In the genomic region with DNA sequence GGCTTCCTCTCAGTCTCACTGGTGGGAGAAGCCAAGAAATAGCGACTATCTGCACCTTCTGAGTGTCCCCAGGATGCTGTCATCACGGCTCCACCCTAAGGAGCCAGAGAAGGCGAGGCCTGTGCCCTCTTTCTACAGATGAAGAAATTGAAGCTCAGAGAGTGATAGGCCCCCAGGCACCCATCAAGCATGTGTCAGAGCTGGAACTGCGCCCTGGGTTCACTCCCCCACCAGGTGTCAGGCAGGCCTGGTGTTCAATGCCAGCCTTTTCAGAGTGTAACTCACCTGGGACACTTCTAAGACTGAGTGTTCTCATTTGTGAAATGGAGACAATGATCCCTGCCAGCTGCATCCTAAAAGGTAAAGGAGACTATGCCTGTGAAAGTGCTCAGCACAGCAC, we compare ENCODE assay signal across 21 cellular contexts.
DNase-seq lines count a peak whose midpoint lies in the region; ATAC-seq and TF ChIP-seq lines count a peak whose summit lies in the region.
"Had no signal": no experiment of that assay in that cellular context is flagged by ENCODE, and none has a peak within 500 bp of the region (broad histone marks: within the 10 kb centered on the region; RNA-seq: fewer than 3 reads in every experiment).

No MANE protein-coding gene starts in this region.

- peaks cover 9% of the 10 kb centered on the region for H3K9me3 Mint-ChIP-seq in GM23338
- H3K9me3 Mint-ChIP-seq: CD8-positive, alpha-beta memory T cell had no signal

- 0 out of 2 replicates have a peak, but pooled peaks cover 3% of the 10 kb centered on the region for H3K4me1 ChIP-seq in GM23338 (ENCODE audit: insufficient read depth)

- peak overlapping the region; percentile 16; the same call in 1 of the 2 replicates for H2AFZ ChIP-seq in GM23338
- H2AFZ ChIP-seq: PC-9 had no signal

- H3K36me3 Mint-ChIP-seq in GM23338 (ENCODE audit: low read depth) = peaks cover 4% of the 10 kb centered on the region; the same call in 1 of the 3 replicates
- H3K36me3 Mint-ChIP-seq: CD8-positive, alpha-beta memory T cell; IgD-negative memory B cell had no signal

- no peak overlapping the region for H3K27ac ChIP-seq in GM23338 (ENCODE audit: low read depth)
- H3K27ac ChIP-seq: C4-2B, PC-9 had no signal

- no peak for TF ChIP-seq CTCF in GM23338 (conservative IDR thresholded peaks at IDR 0.05; ENCODE audit: low read depth in 2 of 2)

- 0 out of 2 replicates have a peak, but pooled peaks cover 3% of the 10 kb centered on the region for H3K9me2 ChIP-seq in GM23338 (ENCODE audit: insufficient read depth)

- H3K4me3 ChIP-seq in GM23338 = no peak overlapping the region
- H3K4me3 ChIP-seq: PC-9 had no signal

- peaks cover 11% of the 10 kb centered on the region; the same call in 2 of the 3 replicates for H3K4me1 Mint-ChIP-seq in GM23338
- H3K4me1 Mint-ChIP-seq: CD8-positive, alpha-beta memory T cell; IgD-negative memory B cell; T-helper 17 cell had no signal

- H3K27me3 ChIP-seq in GM23338 (ENCODE audit: insufficient read depth) = no peaks in the 10 kb centered on the region

- H3F3A ChIP-seq in GM23338 (replicated peaks; ENCODE audit: low read depth) = no peaks in the 10 kb centered on the region

- H3K4me3 Mint-ChIP-seq in GM23338 = no peak overlapping the region
- H3K4me3 Mint-ChIP-seq: CD8-positive, alpha-beta memory T cell; IgD-negative memory B cell; T-helper 17 cell had no signal

- peak; percentile 25 for DNase-seq in COLO668 (lab: John Stamatoyannopoulos, UW; ENCODE audit: unreplicated experiment)
- DNase-seq in GM23338 (ENCODE audit: low spot score) = no peak
- peak; percentile 58 for DNase-seq in NCI-H2107 (lab: John Stamatoyannopoulos, UW)
- DNase-seq in NCI-H345 treated with DMSO at 0.1 percent for 48 hours (lab: John Stamatoyannopoulos, UW; ENCODE audit: unreplicated experiment) = peak; percentile 82
- no peak for DNase-seq in GF-D8 (lab: John Stamatoyannopoulos, UW)
- DNase-seq in SKM-1 treated with dmso at 0.1 percent for 144 hours (lab: John Stamatoyannopoulos, UW; ENCODE audit: unreplicated experiment) = no peak
- DNase-seq: CD8-positive, alpha-beta memory T cell; DMS79 treated with DMSO at 0.1 percent for 48 hours; MV-4-11; NCI-H1694 treated with DMSO at 0.1 percent for 48 hours; NCI-H2081 treated with DMSO at 0.1 percent for 48 hours; NCI-H446 treated with DMSO at 0.1 percent for 48 hours; NCI-H526 treated with DMSO at 0.1 percent for 48 hours; PC-9; RPMI8226; SHP77; SW 1271; T-helper 17 cell had no signal

- H3K27me3 Mint-ChIP-seq in GM23338 (ENCODE audit: insufficient read depth, low read depth, poor library complexity) = peaks cover 2% of the 10 kb centered on the region
- H3K27me3 Mint-ChIP-seq: T-helper 17 cell had no signal

- H3K4me2 ChIP-seq in GM23338 = no peak overlapping the region
- H3K4me2 ChIP-seq: PC-9 had no signal

- H4K20me1 ChIP-seq in GM23338 (replicated peaks; ENCODE audit: insufficient read depth) = no peaks in the 10 kb centered on the region

- H3K79me2 ChIP-seq in GM23338 (replicated peaks; ENCODE audit: insufficient read depth) = no peaks in the 10 kb centered on the region

- H3K36me3 ChIP-seq in GM23338 (ENCODE audit: insufficient read depth) = no peaks in the 10 kb centered on the region

- ATAC-seq in GM23338 (no peak), HG03442 (IDR thresholded peaks at IDR 0.05; ENCODE audit: unreplicated experiment) (no peak)
- ATAC-seq: T-helper 17 cell had no signal

- H3K27ac Mint-ChIP-seq in GM23338 = no peak overlapping the region
- H3K27ac Mint-ChIP-seq: CD8-positive, alpha-beta memory T cell; IgD-negative memory B cell; T-helper 17 cell had no signal

TF ChIP-seq in GM23338, 12 proteins besides CTCF, POLR2A, EP300 and RAD21:
- TF ChIP-seq ZNF114 (CRISPR knock-in tag; IDR thresholded peaks at IDR 0.05) = no peak
- TF ChIP-seq, protein P1, sequence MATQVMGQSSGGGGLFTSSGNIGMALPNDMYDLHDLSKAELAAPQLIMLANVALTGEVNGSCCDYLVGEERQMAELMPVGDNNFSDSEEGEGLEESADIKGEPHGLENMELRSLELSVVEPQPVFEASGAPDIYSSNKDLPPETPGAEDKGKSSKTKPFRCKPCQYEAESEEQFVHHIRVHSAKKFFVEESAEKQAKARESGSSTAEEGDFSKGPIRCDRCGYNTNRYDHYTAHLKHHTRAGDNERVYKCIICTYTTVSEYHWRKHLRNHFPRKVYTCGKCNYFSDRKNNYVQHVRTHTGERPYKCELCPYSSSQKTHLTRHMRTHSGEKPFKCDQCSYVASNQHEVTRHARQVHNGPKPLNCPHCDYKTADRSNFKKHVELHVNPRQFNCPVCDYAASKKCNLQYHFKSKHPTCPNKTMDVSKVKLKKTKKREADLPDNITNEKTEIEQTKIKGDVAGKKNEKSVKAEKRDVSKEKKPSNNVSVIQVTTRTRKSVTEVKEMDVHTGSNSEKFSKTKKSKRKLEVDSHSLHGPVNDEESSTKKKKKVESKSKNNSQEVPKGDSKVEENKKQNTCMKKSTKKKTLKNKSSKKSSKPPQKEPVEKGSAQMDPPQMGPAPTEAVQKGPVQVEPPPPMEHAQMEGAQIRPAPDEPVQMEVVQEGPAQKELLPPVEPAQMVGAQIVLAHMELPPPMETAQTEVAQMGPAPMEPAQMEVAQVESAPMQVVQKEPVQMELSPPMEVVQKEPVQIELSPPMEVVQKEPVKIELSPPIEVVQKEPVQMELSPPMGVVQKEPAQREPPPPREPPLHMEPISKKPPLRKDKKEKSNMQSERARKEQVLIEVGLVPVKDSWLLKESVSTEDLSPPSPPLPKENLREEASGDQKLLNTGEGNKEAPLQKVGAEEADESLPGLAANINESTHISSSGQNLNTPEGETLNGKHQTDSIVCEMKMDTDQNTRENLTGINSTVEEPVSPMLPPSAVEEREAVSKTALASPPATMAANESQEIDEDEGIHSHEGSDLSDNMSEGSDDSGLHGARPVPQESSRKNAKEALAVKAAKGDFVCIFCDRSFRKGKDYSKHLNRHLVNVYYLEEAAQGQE (IDR thresholded peaks at IDR 0.05; ENCODE audit: unreplicated experiment) = no peak
- TF ChIP-seq JUNB (IDR thresholded peaks at IDR 0.05; ENCODE audit: unreplicated experiment) = no peak
- TF ChIP-seq EZH2phosphoT487 (IDR thresholded peaks at IDR 0.05; ENCODE audit: unreplicated experiment) = no peak
- TF ChIP-seq EZH2 (IDR thresholded peaks at IDR 0.05; ENCODE audit: low read depth, unreplicated experiment) = no peak
- TF ChIP-seq STAT1 (IDR thresholded peaks at IDR 0.05; ENCODE audit: unreplicated experiment) = no peak
- TF ChIP-seq, protein P2, sequence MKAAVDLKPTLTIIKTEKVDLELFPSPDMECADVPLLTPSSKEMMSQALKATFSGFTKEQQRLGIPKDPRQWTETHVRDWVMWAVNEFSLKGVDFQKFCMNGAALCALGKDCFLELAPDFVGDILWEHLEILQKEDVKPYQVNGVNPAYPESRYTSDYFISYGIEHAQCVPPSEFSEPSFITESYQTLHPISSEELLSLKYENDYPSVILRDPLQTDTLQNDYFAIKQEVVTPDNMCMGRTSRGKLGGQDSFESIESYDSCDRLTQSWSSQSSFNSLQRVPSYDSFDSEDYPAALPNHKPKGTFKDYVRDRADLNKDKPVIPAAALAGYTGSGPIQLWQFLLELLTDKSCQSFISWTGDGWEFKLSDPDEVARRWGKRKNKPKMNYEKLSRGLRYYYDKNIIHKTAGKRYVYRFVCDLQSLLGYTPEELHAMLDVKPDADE (IDR thresholded peaks at IDR 0.05) = no peak
- TF ChIP-seq NANOG (IDR thresholded peaks at IDR 0.05; ENCODE audit: borderline replicate concordance) = no peak

Comparison
In these comparisons a context has a peak if more than half of its experiments do, and no peak if none do; other contexts are left out.
1. DNase-seq: peak in COLO668 (single experiment), NCI-H2107 (single experiment) and NCI-H345 treated with DMSO at 0.1 percent for 48 hours (single experiment); none in GM23338 (single experiment), GF-D8 (single experiment) and SKM-1 treated with dmso at 0.1 percent for 144 hours (single experiment).